In the genomic region with DNA sequence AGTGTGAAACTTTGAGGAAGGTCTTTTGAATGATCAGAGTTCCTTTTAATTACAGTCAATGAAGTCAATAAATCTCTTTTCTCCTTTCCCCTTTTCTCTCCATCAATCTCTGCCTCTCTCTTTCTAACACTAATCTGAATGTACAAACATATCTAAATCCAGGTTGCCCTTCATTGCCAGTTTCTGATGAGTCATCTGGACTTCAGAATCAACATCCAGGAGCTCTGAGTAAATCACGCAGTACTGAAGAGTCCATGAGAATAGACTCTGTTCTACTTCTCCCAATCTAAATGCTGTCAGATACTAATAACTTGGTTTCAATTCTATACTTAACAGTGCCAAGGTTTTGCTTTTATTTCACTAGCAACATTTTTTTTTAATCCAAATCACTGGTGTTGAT, we compare ENCODE assay signal across 17 cellular contexts.
DNase-seq lines count a peak whose midpoint lies in the region; ATAC-seq and TF ChIP-seq lines count a peak whose summit lies in the region.
"Had no signal": no experiment of that assay in that cellular context is flagged by ENCODE, and none has a peak within 500 bp of the region (broad histone marks: within the 10 kb centered on the region; RNA-seq: fewer than 3 reads in every experiment).

No MANE protein-coding gene starts in this region.

- ATAC-seq in GM21723 (IDR thresholded peaks at IDR 0.05; ENCODE audit: unreplicated experiment) = no peak
- ATAC-seq: GM12878; stimulated activated naive B cell treated with anti-CD40 and anti-IgM and Interleukin-4, amounts not matched to agents 10 μg/mL and 1 μg/mL and 100 μg/mL, for 72 hours had no signal

- H3K9me3 ChIP-seq in hepatocyte (ENCODE audit: low read depth) (no peaks in the 10 kb centered on the region), sigmoid colon (no peaks in the 10 kb centered on the region)
- H3K9me3 ChIP-seq: SJSA1 had no signal

- H3K4me1 ChIP-seq in hepatocyte (ENCODE audit: insufficient read depth) (no peaks in the 10 kb centered on the region), sigmoid colon (peaks cover 0 to 32% (median 3%) of the 10 kb centered on the region in 4 donors)
- H3K4me1 ChIP-seq: parathyroid adenoma, SJSA1 had no signal

- no peak for TF ChIP-seq EP300 in sigmoid colon (IDR thresholded peaks at IDR 0.05)

- H3K36me3 ChIP-seq in hepatocyte (replicated peaks; ENCODE audit: insufficient read depth, low read depth) = no peaks in the 10 kb centered on the region
- H3K36me3 ChIP-seq in sigmoid colon = no peaks in the 10 kb centered on the region
- H3K36me3 ChIP-seq: SJSA1 had no signal

- no peaks in the 10 kb centered on the region for H4K20me1 ChIP-seq in hepatocyte (ENCODE audit: insufficient read depth, poor library complexity, severe bottlenecking)

- TF ChIP-seq CTCF in cardiac fibroblast (IDR thresholded peaks at IDR 0.05; ENCODE audit: low read depth, low read length) (no peak), hepatocyte (IDR thresholded peaks at IDR 0.05; ENCODE audit: poor library complexity) (no peak), sigmoid colon (IDR thresholded peaks at IDR 0.05) (no peak)

- H3K4me3 ChIP-seq in cardiac fibroblast (replicated peaks in 1 of 2; ENCODE audit: low read depth in 2 of 2, low read length in 2 of 2) (no peak overlapping the region), hepatocyte (no peak overlapping the region), sigmoid colon (no peak overlapping the region)
- H3K4me3 ChIP-seq: dorsolateral prefrontal cortex, GM12878, SJSA1 had no signal

- H3K27ac ChIP-seq in hepatocyte (peak overlapping the region; percentile 17), sigmoid colon (peak overlapping the region in 1 of 4 donors; percentile 33)
- H3K27ac ChIP-seq: parathyroid adenoma, SJSA1, VCaP had no signal

- no peaks in the 10 kb centered on the region for H3K9me2 ChIP-seq in hepatocyte (replicated peaks; ENCODE audit: insufficient read depth)

- DNase-seq in A172 (ENCODE audit: low spot score) (peak; percentile 25), HT1080 (ENCODE audit: low read depth) (peak; percentile 56), cardiac fibroblast (ENCODE audit: low read depth in 2 of 2) (peak; percentile 45 to 58), hepatocyte (ENCODE audit: low spot score) (peak; percentile 59), occipital lobe (lab: John Stamatoyannopoulos, UW) (no peak), sigmoid colon (no peak), OCI-M1 (lab: John Stamatoyannopoulos, UW) (no peak)
- DNase-seq: dorsolateral prefrontal cortex; NCI-H1105 treated with DMSO at 0.1 percent for 48 hours; NCI-H526 treated with DMSO at 0.1 percent for 48 hours; stimulated activated CD4-positive, alpha-beta T cell treated with anti-CD3 and anti-CD28 coated beads, Interleukin-4, amount 100 ng/mL, for 1 hour; stimulated activated naive B cell treated with anti-CD40 and anti-IgM and Interleukin-4, amounts not matched to agents 10 μg/mL and 1 μg/mL and 100 μg/mL, for 72 hours had no signal

- 62% methylated on average over 1 of the region's 1 CpG for WGBS in hepatocyte (ENCODE audit: low lambda C conversion rate, missing lambda C conversion rate)
- WGBS in sigmoid colon, 2 donors = 48 to 66% methylated on average over 1 of the region's 1 CpG

- H2AFZ ChIP-seq in hepatocyte = no peak overlapping the region
- H2AFZ ChIP-seq: parathyroid adenoma had no signal

- no peak for TF ChIP-seq POLR2A in sigmoid colon (IDR thresholded peaks at IDR 0.05)

- intact Hi-C loops in sigmoid colon (cut with DNase I) = loop anchor here (10.0 kb wide), 1 partner anchor 385 kb away; the partner anchor contains the start of gene PTPRK

- no peaks in the 10 kb centered on the region for H3K79me2 ChIP-seq in hepatocyte
- H3K79me2 ChIP-seq: parathyroid adenoma had no signal

- peak overlapping the region; percentile 26 for H3K4me2 ChIP-seq in hepatocyte

- no peaks in the 10 kb centered on the region for H3K27me3 ChIP-seq in hepatocyte
- H3K27me3 ChIP-seq in sigmoid colon = no peaks in the 10 kb centered on the region
- H3K27me3 ChIP-seq: dorsolateral prefrontal cortex, SJSA1 had no signal

Comparison
In these comparisons a context has a peak if more than half of its experiments do, and no peak if none do; other contexts are left out.
1. DNase-seq: peak in A172 (single experiment), HT1080 (single experiment), cardiac fibroblast (2 of 2) and hepatocyte (single experiment); none in occipital lobe (single experiment), sigmoid colon (single experiment) and OCI-M1 (single experiment).